2 cellular contexts compared by ENCODE assay signal in the genomic region with DNA sequence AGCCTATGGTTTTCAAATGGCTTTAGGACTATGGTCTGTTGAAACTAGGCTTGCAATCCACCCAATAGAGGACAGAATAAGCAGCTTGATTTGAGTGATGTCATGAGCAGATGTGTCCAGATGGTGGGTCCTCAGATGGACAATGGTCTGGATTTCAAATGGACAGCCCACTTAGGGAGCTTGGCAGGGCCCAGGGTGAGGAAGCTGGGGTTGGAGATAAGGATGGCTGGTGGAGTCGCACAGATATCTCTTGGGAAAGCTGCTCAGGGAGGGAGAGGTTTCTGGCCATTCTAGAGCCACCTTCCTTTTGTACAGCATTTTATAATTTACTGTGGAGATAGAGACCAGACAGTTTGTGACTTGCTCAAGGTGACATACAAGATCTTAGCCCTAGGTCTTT.
TF ChIP-seq lines count a peak whose summit lies in the region.

No MANE protein-coding gene starts in this region.

TF ChIP-seq in GM23338, 12 proteins besides CTCF, POLR2A, EP300 and RAD21 (continues in another document):
- TF ChIP-seq ZNF114 (CRISPR knock-in tag; IDR thresholded peaks at IDR 0.05) (no peak), JUNB (IDR thresholded peaks at IDR 0.05; ENCODE audit: unreplicated experiment) (no peak), EZH2 (IDR thresholded peaks at IDR 0.05; ENCODE audit: low read depth, unreplicated experiment) (no peak), POLR2AphosphoS5 (IDR thresholded peaks at IDR 0.05; ENCODE audit: low read depth) (no peak), EZH2phosphoT487 (IDR thresholded peaks at IDR 0.05; ENCODE audit: unreplicated experiment) (no peak), CREB1 (CRISPR knock-in tag; IDR thresholded peaks at IDR 0.05; ENCODE audit: low read depth) (no peak), NANOG (IDR thresholded peaks at IDR 0.05; ENCODE audit: borderline replicate concordance) (no peak), ZNF331 (CRISPR knock-in tag; IDR thresholded peaks at IDR 0.05; ENCODE audit: low read depth) (no peak), STAT1 (IDR thresholded peaks at IDR 0.05; ENCODE audit: unreplicated experiment) (no peak)
- TF ChIP-seq, protein P1, sequence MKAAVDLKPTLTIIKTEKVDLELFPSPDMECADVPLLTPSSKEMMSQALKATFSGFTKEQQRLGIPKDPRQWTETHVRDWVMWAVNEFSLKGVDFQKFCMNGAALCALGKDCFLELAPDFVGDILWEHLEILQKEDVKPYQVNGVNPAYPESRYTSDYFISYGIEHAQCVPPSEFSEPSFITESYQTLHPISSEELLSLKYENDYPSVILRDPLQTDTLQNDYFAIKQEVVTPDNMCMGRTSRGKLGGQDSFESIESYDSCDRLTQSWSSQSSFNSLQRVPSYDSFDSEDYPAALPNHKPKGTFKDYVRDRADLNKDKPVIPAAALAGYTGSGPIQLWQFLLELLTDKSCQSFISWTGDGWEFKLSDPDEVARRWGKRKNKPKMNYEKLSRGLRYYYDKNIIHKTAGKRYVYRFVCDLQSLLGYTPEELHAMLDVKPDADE (IDR thresholded peaks at IDR 0.05), result no peak
- TF ChIP-seq, protein P2, sequence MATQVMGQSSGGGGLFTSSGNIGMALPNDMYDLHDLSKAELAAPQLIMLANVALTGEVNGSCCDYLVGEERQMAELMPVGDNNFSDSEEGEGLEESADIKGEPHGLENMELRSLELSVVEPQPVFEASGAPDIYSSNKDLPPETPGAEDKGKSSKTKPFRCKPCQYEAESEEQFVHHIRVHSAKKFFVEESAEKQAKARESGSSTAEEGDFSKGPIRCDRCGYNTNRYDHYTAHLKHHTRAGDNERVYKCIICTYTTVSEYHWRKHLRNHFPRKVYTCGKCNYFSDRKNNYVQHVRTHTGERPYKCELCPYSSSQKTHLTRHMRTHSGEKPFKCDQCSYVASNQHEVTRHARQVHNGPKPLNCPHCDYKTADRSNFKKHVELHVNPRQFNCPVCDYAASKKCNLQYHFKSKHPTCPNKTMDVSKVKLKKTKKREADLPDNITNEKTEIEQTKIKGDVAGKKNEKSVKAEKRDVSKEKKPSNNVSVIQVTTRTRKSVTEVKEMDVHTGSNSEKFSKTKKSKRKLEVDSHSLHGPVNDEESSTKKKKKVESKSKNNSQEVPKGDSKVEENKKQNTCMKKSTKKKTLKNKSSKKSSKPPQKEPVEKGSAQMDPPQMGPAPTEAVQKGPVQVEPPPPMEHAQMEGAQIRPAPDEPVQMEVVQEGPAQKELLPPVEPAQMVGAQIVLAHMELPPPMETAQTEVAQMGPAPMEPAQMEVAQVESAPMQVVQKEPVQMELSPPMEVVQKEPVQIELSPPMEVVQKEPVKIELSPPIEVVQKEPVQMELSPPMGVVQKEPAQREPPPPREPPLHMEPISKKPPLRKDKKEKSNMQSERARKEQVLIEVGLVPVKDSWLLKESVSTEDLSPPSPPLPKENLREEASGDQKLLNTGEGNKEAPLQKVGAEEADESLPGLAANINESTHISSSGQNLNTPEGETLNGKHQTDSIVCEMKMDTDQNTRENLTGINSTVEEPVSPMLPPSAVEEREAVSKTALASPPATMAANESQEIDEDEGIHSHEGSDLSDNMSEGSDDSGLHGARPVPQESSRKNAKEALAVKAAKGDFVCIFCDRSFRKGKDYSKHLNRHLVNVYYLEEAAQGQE (IDR thresholded peaks at IDR 0.05; ENCODE audit: unreplicated experiment), result no peak

TF ChIP-seq in K562, 482 proteins besides CTCF, POLR2A, EP300 and RAD21 (continues in another document):
- TF ChIP-seq MEIS2 (IDR thresholded peaks at IDR 0.05; ENCODE audit: partially characterized antibody) (peak; percentile 45), KLF6 (CRISPR knock-in tag; IDR thresholded peaks at IDR 0.05; ENCODE audit: borderline replicate concordance) (no peak), NCOR1 (IDR thresholded peaks at IDR 0.05) (peak; percentile 69), IFI16 (CRISPR knock-in tag; IDR thresholded peaks at IDR 0.05) (no peak), POLR2AphosphoS5 (IDR thresholded peaks at IDR 0.05; ENCODE audit: control insufficient read depth, insufficient read depth, low read depth, low read length) (0 out of 2 replicates have a peak, but pooled peaks have one; percentile 43), SOX6 (IDR thresholded peaks at IDR 0.05) (peak; percentile 67), ZNF263 (CRISPR knock-in tag; IDR thresholded peaks at IDR 0.05; ENCODE audit: borderline replicate concordance) (no peak), ZNF644 (tag; IDR thresholded peaks at IDR 0.05; ENCODE audit: low read depth) (0 out of 2 replicates have a peak, but pooled peaks have one; percentile 44), TEAD4 (IDR thresholded peaks at IDR 0.05; ENCODE audit: low read length) (peak; percentile 89), TEAD4 (CRISPR knock-in tag; IDR thresholded peaks at IDR 0.05; ENCODE audit: borderline replicate concordance) (no peak), KDM5B (IDR thresholded peaks at IDR 0.05; ENCODE audit: insufficient replicate concordance, low read depth, low read length) (no peak), ZNF830 (CRISPR knock-in tag; IDR thresholded peaks at IDR 0.05) (no peak), ATF2 (CRISPR knock-in tag; IDR thresholded peaks at IDR 0.05) (no peak), E2F3 (CRISPR knock-in tag; IDR thresholded peaks at IDR 0.05) (no peak), CREB3 (tag; conservative IDR thresholded peaks at IDR 0.05; ENCODE audit: low read depth) (peak; percentile 59; the same call in 1 of the 2 replicates), CSDE1 (IDR thresholded peaks at IDR 0.05) (no peak), SMAD4 (CRISPR knock-in tag; conservative IDR thresholded peaks at IDR 0.05) (peak; percentile 87), ZBTB34 (CRISPR knock-in tag; IDR thresholded peaks at IDR 0.05) (no peak), BCOR (IDR thresholded peaks at IDR 0.05) (no peak), RCOR1 (IDR thresholded peaks at IDR 0.05; ENCODE audit: borderline replicate concordance in 1 of 2, low read depth in 2 of 2, low read length in 2 of 2) (0 out of 4 replicates have a peak, but pooled peaks of 1 of the 2 experiments have one; percentile 12), NRF1 (conservative IDR thresholded peaks at IDR 0.05 in 1 of 2, IDR thresholded peaks at IDR 0.05 in 1 of 2) (peak; percentile 57 to 70; a peak in 3 of 4 replicates), ZBTB1 (CRISPR knock-in tag; IDR thresholded peaks at IDR 0.05; ENCODE audit: borderline replicate concordance, low read depth) (no peak), ZNF518B (CRISPR knock-in tag; IDR thresholded peaks at IDR 0.05) (no peak), ARID3B (CRISPR knock-in tag; IDR thresholded peaks at IDR 0.05; ENCODE audit: borderline replicate concordance) (no peak), SRSF7 (optimal IDR thresholded peaks at IDR 0.05; ENCODE audit: low read depth, low read length) (no peak), FOXM1 (IDR thresholded peaks at IDR 0.05; ENCODE audit: low read depth) (0 out of 2 replicates have a peak, but pooled peaks have one; percentile 35), FOXM1 (CRISPR knock-in tag; IDR thresholded peaks at IDR 0.05; ENCODE audit: low read depth) (no peak)
- TF ChIP-seq, protein P3, sequence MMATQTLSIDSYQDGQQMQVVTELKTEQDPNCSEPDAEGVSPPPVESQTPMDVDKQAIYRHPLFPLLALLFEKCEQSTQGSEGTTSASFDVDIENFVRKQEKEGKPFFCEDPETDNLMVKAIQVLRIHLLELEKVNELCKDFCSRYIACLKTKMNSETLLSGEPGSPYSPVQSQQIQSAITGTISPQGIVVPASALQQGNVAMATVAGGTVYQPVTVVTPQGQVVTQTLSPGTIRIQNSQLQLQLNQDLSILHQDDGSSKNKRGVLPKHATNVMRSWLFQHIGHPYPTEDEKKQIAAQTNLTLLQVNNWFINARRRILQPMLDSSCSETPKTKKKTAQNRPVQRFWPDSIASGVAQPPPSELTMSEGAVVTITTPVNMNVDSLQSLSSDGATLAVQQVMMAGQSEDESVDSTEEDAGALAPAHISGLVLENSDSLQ (IDR thresholded peaks at IDR 0.05), result no peak; the same call in 1 of the 2 replicates
- TF ChIP-seq, protein P4, sequence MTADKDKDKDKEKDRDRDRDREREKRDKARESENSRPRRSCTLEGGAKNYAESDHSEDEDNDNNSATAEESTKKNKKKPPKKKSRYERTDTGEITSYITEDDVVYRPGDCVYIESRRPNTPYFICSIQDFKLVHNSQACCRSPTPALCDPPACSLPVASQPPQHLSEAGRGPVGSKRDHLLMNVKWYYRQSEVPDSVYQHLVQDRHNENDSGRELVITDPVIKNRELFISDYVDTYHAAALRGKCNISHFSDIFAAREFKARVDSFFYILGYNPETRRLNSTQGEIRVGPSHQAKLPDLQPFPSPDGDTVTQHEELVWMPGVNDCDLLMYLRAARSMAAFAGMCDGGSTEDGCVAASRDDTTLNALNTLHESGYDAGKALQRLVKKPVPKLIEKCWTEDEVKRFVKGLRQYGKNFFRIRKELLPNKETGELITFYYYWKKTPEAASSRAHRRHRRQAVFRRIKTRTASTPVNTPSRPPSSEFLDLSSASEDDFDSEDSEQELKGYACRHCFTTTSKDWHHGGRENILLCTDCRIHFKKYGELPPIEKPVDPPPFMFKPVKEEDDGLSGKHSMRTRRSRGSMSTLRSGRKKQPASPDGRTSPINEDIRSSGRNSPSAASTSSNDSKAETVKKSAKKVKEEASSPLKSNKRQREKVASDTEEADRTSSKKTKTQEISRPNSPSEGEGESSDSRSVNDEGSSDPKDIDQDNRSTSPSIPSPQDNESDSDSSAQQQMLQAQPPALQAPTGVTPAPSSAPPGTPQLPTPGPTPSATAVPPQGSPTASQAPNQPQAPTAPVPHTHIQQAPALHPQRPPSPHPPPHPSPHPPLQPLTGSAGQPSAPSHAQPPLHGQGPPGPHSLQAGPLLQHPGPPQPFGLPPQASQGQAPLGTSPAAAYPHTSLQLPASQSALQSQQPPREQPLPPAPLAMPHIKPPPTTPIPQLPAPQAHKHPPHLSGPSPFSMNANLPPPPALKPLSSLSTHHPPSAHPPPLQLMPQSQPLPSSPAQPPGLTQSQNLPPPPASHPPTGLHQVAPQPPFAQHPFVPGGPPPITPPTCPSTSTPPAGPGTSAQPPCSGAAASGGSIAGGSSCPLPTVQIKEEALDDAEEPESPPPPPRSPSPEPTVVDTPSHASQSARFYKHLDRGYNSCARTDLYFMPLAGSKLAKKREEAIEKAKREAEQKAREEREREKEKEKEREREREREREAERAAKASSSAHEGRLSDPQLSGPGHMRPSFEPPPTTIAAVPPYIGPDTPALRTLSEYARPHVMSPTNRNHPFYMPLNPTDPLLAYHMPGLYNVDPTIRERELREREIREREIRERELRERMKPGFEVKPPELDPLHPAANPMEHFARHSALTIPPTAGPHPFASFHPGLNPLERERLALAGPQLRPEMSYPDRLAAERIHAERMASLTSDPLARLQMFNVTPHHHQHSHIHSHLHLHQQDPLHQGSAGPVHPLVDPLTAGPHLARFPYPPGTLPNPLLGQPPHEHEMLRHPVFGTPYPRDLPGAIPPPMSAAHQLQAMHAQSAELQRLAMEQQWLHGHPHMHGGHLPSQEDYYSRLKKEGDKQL (CRISPR knock-in tag; IDR thresholded peaks at IDR 0.05; ENCODE audit: borderline replicate concordance), result no peak
